In genomic region chr16:21626659-21627277, GRCh38 we compare ENCODE assay signal across 8 cellular contexts. TPM values are rescaled to one million over a fixed set of nuclear protein-coding genes. Genes with fewer than 3 reads are reported as not detected.
DNase-seq lines count a peak whose midpoint lies in the region; ATAC-seq and TF ChIP-seq lines count a peak whose summit lies in the region.

No MANE protein-coding gene starts in this region.

- no peak overlapping the region for H2BK12ac ChIP-seq in neuronal stem cell (ENCODE audit: low read length)

- ATAC-seq in T-helper 17 cell: peak; percentile 79
- no peak for ATAC-seq in stimulated activated memory B cell treated with anti-CD40 and anti-IgM and Interleukin-4, amounts not matched to agents 10 μg/mL and 1 μg/mL and 100 μg/mL, for 72 hours

- no peak overlapping the region for H2AK5ac ChIP-seq in neuronal stem cell (ENCODE audit: low read depth, low read length)

- no peak overlapping the region for H4K8ac ChIP-seq in neuronal stem cell (ENCODE audit: low read depth, low read length)

- H3K4me3 ChIP-seq in fibroblast of pulmonary artery (replicated peaks; ENCODE audit: low read depth, low read length) (no peak overlapping the region), skin epidermis (no peak overlapping the region), neuronal stem cell (ENCODE audit: low read length in 2 of 2) (no peak overlapping the region)

- peak overlapping the region; percentile 74 for H3K27ac Mint-ChIP-seq in activated CD4-positive, alpha-beta T cell treated with anti-CD3 and anti-CD28 coated beads, Interleukin-2, amount 10 ng/mL, durations not matched to agents 24 days and 14 days
- H3K27ac Mint-ChIP-seq in T-helper 17 cell: peak overlapping the region; percentile 94
- H3K27ac Mint-ChIP-seq in stimulated activated memory B cell treated with anti-CD40 and anti-IgM and Interleukin-4, amounts not matched to agents 10 μg/mL and 1 μg/mL and 100 μg/mL, for 72 hours: no peak overlapping the region

- no peak overlapping the region for H2BK120ac ChIP-seq in neuronal stem cell (ENCODE audit: low read depth, low read length)

- H3K4me2 ChIP-seq in neuronal stem cell (ENCODE audit: insufficient read depth, low read length, poor library complexity, severe bottlenecking): no peak overlapping the region

- no peak for TF ChIP-seq CTCF in fibroblast of pulmonary artery (IDR thresholded peaks at IDR 0.05; ENCODE audit: low read length, missing control alignments)

- H3K4me1 Mint-ChIP-seq in activated CD4-positive, alpha-beta T cell treated with anti-CD3 and anti-CD28 coated beads, Interleukin-2, amount 10 ng/mL, durations not matched to agents 24 days and 14 days: peaks cover 33% of the 10 kb centered on the region
- H3K4me1 Mint-ChIP-seq in T-helper 17 cell: peaks cover 21% of the 10 kb centered on the region
- peaks cover 12% of the 10 kb centered on the region for H3K4me1 Mint-ChIP-seq in stimulated activated memory B cell treated with anti-CD40 and anti-IgM and Interleukin-4, amounts not matched to agents 10 μg/mL and 1 μg/mL and 100 μg/mL, for 72 hours

- no peaks in the 10 kb centered on the region for H3K27me3 ChIP-seq in neuronal stem cell (ENCODE audit: control insufficient read depth in 3 of 3, insufficient read depth in 3 of 3, low read depth in 1 of 3, low read length in 3 of 3)

- H3K18ac ChIP-seq in neuronal stem cell (ENCODE audit: low read length): no peak overlapping the region

- H2BK15ac ChIP-seq in neuronal stem cell (ENCODE audit: low read length): no peak overlapping the region

- peaks cover 23 to 81% of the 10 kb centered on the region in 2 donors for H3K36me3 ChIP-seq in neuronal stem cell (replicated peaks in 1 of 2; ENCODE audit: control insufficient read depth in 2 of 2, insufficient read depth in 2 of 2, low read length in 2 of 2)

- peaks cover 1% of the 10 kb centered on the region for H3K79me1 ChIP-seq in neuronal stem cell (ENCODE audit: low read depth, low read length)

- H3K14ac ChIP-seq in neuronal stem cell (ENCODE audit: low read length): no peak overlapping the region

- H3K9me3 Mint-ChIP-seq in activated CD4-positive, alpha-beta T cell treated with anti-CD3 and anti-CD28 coated beads, Interleukin-2, amount 10 ng/mL, durations not matched to agents 24 days and 14 days: no peaks in the 10 kb centered on the region
- H3K9me3 Mint-ChIP-seq in stimulated activated memory B cell treated with anti-CD40 and anti-IgM and Interleukin-4, amounts not matched to agents 10 μg/mL and 1 μg/mL and 100 μg/mL, for 72 hours: no peaks in the 10 kb centered on the region

- no peaks in the 10 kb centered on the region for H3K4me1 ChIP-seq in neuronal stem cell (ENCODE audit: control insufficient read depth in 2 of 2, insufficient read depth in 1 of 2, low read depth in 1 of 2, low read length in 2 of 2)

- peaks cover 55% of the 10 kb centered on the region for H3K36me3 Mint-ChIP-seq in activated CD4-positive, alpha-beta T cell treated with anti-CD3 and anti-CD28 coated beads, Interleukin-2, amount 10 ng/mL, durations not matched to agents 24 days and 14 days (ENCODE audit: low read depth)
- H3K36me3 Mint-ChIP-seq in T-helper 17 cell (ENCODE audit: low read depth): peaks cover 3% of the 10 kb centered on the region
- peaks cover 59% of the 10 kb centered on the region for H3K36me3 Mint-ChIP-seq in stimulated activated memory B cell treated with anti-CD40 and anti-IgM and Interleukin-4, amounts not matched to agents 10 μg/mL and 1 μg/mL and 100 μg/mL, for 72 hours

- no peak overlapping the region for H2BK5ac ChIP-seq in neuronal stem cell (ENCODE audit: low read length)

- H3K23ac ChIP-seq in neuronal stem cell (ENCODE audit: low read depth, low read length, poor library complexity): no peak overlapping the region

- intact Hi-C loops in activated CD4-positive, alpha-beta T cell treated with anti-CD3 and anti-CD28 coated beads, Interleukin-2, amount 10 ng/mL, durations not matched to agents 24 days and 14 days (cut with micrococcal nuclease): loop anchor here (2.0 kb wide), 1 partner anchor 18 kb away; no protein-coding TSS in a partner anchor

- WGBS in neuronal stem cell (ENCODE audit: extremely low coverage in 2 of 2, insufficient read length in 2 of 2, insufficient replicate concordance in 1 of 2), 2 donors: no CpG with 5 or more reads among the region's 6 CpGs

- H4K91ac ChIP-seq in neuronal stem cell (ENCODE audit: low read depth, low read length, poor library complexity): no peak overlapping the region

- no peak overlapping the region for H2AFZ ChIP-seq in neuronal stem cell (ENCODE audit: low read length)

- no peaks in the 10 kb centered on the region for H3K27me3 Mint-ChIP-seq in activated CD4-positive, alpha-beta T cell treated with anti-CD3 and anti-CD28 coated beads, Interleukin-2, amount 10 ng/mL, durations not matched to agents 24 days and 14 days
- H3K27me3 Mint-ChIP-seq in T-helper 17 cell: no peaks in the 10 kb centered on the region
- no peaks in the 10 kb centered on the region for H3K27me3 Mint-ChIP-seq in stimulated activated memory B cell treated with anti-CD40 and anti-IgM and Interleukin-4, amounts not matched to agents 10 μg/mL and 1 μg/mL and 100 μg/mL, for 72 hours

- no peak overlapping the region for H3K4ac ChIP-seq in neuronal stem cell (ENCODE audit: low read length)

- peak overlapping the region; percentile 49 for H3K4me3 Mint-ChIP-seq in activated CD4-positive, alpha-beta T cell treated with anti-CD3 and anti-CD28 coated beads, Interleukin-2, amount 10 ng/mL, durations not matched to agents 24 days and 14 days
- H3K4me3 Mint-ChIP-seq in T-helper 17 cell: peak overlapping the region; percentile 73
- no peak overlapping the region for H3K4me3 Mint-ChIP-seq in stimulated activated memory B cell treated with anti-CD40 and anti-IgM and Interleukin-4, amounts not matched to agents 10 μg/mL and 1 μg/mL and 100 μg/mL, for 72 hours

- H3K9ac ChIP-seq in neuronal stem cell (ENCODE audit: low read depth, low read length, poor library complexity): no peak overlapping the region

- H3K27ac ChIP-seq in skin epidermis (peak overlapping the region in 18 of 21 experiments; percentile 6 to 73 (median 55)), neuronal stem cell (replicated peaks; ENCODE audit: low read length) (no peak overlapping the region)

- peak; percentile 69 for DNase-seq in activated CD4-positive, alpha-beta T cell treated with anti-CD3 and anti-CD28 coated beads, Interleukin-2, amount 10 ng/mL, durations not matched to agents 24 days and 14 days
- DNase-seq in activated CD4-positive, alpha-beta T cell treated with anti-CD3 and anti-CD28 coated beads, Interleukin-2, amount 50 U/mL, for 48 hours: no peak
- DNase-seq in T-helper 17 cell (no peak), fibroblast of pulmonary artery (ENCODE audit: low read depth) (peak; percentile 79), NCI-H1930 (lab: John Stamatoyannopoulos, UW) (no peak), neuronal stem cell (ENCODE audit: low spot score) (no peak)

- H3K9me3 ChIP-seq in T-helper 17 cell (ENCODE audit: control insufficient read depth, low read length, poor library complexity, severe bottlenecking) (no peaks in the 10 kb centered on the region), neuronal stem cell (replicated peaks in 1 of 2; ENCODE audit: control insufficient read depth in 2 of 2, insufficient read depth in 1 of 2, low read depth in 1 of 2, low read length in 2 of 2) (peaks cover 0 to 9% of the 10 kb centered on the region in 2 donors)

RNA-seq across cellular contexts. Expression of gene IGSF6, which starts 25.6 kb away (rescaled TPM):
- not detected in 2 replicates for total RNA-seq in activated CD4-positive, alpha-beta T cell treated with anti-CD3 and anti-CD28 coated beads, Interleukin-2, amount 10 ng/mL, durations not matched to agents 24 days and 14 days
- 1 to 10 TPM in 1 of 2 donors, under 1 TPM in 1; 0.39 to 1.6 TPM for total RNA-seq in T-helper 17 cell
- not detected for polyA plus RNA-seq in neuronal stem cell (2013, experiment 1 of 2)
- polyA plus RNA-seq in neuronal stem cell (2013, experiment 2 of 2): not detected

RNA-seq across cellular contexts. Expression of gene METTL9, which starts 27.4 kb away (rescaled TPM):
- total RNA-seq in activated CD4-positive, alpha-beta T cell treated with anti-CD3 and anti-CD28 coated beads, Interleukin-2, amount 10 ng/mL, durations not matched to agents 24 days and 14 days: 65.6 and 66.7 TPM in 2 replicates
- 10 to 100 TPM; 79.0 to 80.3 TPM for total RNA-seq in T-helper 17 cell
- 168 TPM for polyA plus RNA-seq in neuronal stem cell (2013, experiment 1 of 2)
- polyA plus RNA-seq in neuronal stem cell (2013, experiment 2 of 2): 167 TPM

RNA-seq across cellular contexts. Expression of gene OTOA, which starts 37.0 kb away (rescaled TPM):
- 0.12 TPM in 1 of 2 replicates, not detected in the other for total RNA-seq in activated CD4-positive, alpha-beta T cell treated with anti-CD3 and anti-CD28 coated beads, Interleukin-2, amount 10 ng/mL, durations not matched to agents 24 days and 14 days
- under 1 TPM; 0.10 to 0.16 TPM for total RNA-seq in T-helper 17 cell
- polyA plus RNA-seq in neuronal stem cell (2013, experiment 1 of 2): 1.8 TPM
- 2.1 TPM for polyA plus RNA-seq in neuronal stem cell (2013, experiment 2 of 2)

Comparison
In these comparisons a context has a peak if more than half of its experiments do, and no peak if none do; other contexts are left out.
1. DNase-seq: peak in activated CD4-positive, alpha-beta T cell treated with anti-CD3 and anti-CD28 coated beads, Interleukin-2, amount 10 ng/mL, durations not matched to agents 24 days and 14 days (single experiment) and fibroblast of pulmonary artery (single experiment); none in activated CD4-positive, alpha-beta T cell treated with anti-CD3 and anti-CD28 coated beads, Interleukin-2, amount 50 U/mL, for 48 hours (0 of 2), T-helper 17 cell (0 of 3), NCI-H1930 (0 of 2) and neuronal stem cell (single experiment).